Comparison of ENCODE assay signal across 12 cellular contexts in the genomic region with DNA sequence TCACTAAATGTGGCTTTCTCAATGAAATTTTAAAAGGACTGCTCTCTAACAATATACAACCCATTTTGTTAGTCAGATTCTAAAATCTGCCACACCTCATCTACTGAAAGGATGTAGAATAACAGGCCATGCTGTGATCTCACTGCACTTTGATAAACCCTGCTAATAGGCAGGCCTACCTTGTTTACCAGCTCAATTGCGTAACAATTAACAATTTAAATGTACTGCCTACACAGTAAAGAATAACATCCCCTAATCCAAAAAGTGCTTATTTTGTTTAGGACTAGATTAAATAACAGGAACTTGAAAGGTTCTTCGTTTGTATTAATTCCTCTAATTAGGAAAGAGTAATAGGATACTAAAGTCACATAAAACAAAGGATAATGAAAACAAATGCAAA. TPM values are rescaled to one million over a fixed set of nuclear protein-coding genes. Genes with fewer than 3 reads are reported as not detected.
A peak's percentile ranks its signal among the peaks of the same experiment; 100 is the strongest.
DNase-seq lines count a peak whose midpoint lies in the region; ATAC-seq and TF ChIP-seq lines count a peak whose summit lies in the region.
"Had no signal": no experiment of that assay in that cellular context is flagged by ENCODE, and none has a peak within 500 bp of the region (broad histone marks: within the 10 kb centered on the region; RNA-seq: fewer than 3 reads in every experiment).

No MANE protein-coding gene starts in this region.

- H3K27ac ChIP-seq in CD4-positive, CD25-positive, alpha-beta regulatory T cell (ENCODE audit: insufficient read depth, low read length, poor library complexity, severe bottlenecking), result no peak overlapping the region
- H3K27ac ChIP-seq in GM23338 (ENCODE audit: low read depth) (no peak overlapping the region), iPS-20b (ENCODE audit: low read length) (no peak overlapping the region)
- H3K27ac ChIP-seq: BLaER1 had no signal

- H3K4me3 ChIP-seq in CD4-positive, CD25-positive, alpha-beta regulatory T cell (ENCODE audit: low read depth, low read length), result no peak overlapping the region
- H3K4me3 ChIP-seq in GM23338 (no peak overlapping the region), Loucy (ENCODE audit: low read length, poor library complexity, severe bottlenecking) (peak overlapping the region; percentile 28), iPS-20b (ENCODE audit: low read length) (no peak overlapping the region)
- H3K4me3 ChIP-seq: BLaER1 had no signal

- H3K27me3 Mint-ChIP-seq in CD4-positive, CD25-positive, alpha-beta regulatory T cell, result peaks cover 4% of the 10 kb centered on the region
- H3K27me3 Mint-ChIP-seq in GM23338 (ENCODE audit: insufficient read depth, low read depth, poor library complexity), result peaks cover 5% of the 10 kb centered on the region
- H3K27me3 Mint-ChIP-seq in WTC11 (ENCODE audit: low read depth), result no peaks in the 10 kb centered on the region
- H3K27me3 Mint-ChIP-seq: CD4-positive, alpha-beta T cell had no signal

- peak overlapping the region; percentile 59; the same call in 1 of the 2 replicates for H3K4me2 ChIP-seq in GM23338
- peak overlapping the region; percentile 41 for H3K4me2 ChIP-seq in Loucy (ENCODE audit: low read depth, low read length, poor library complexity, severe bottlenecking)
- H3K4me2 ChIP-seq: BLaER1 had no signal

- H3K4me3 Mint-ChIP-seq in CD4-positive, CD25-positive, alpha-beta regulatory T cell, result no peak overlapping the region
- H3K4me3 Mint-ChIP-seq in GM23338 (no peak overlapping the region), WTC11 (no peak overlapping the region)
- H3K4me3 Mint-ChIP-seq: CD4-positive, alpha-beta T cell had no signal

- peak overlapping the region in 2 of 3 donors; percentile 50 to 76 for H3K27ac Mint-ChIP-seq in CD4-positive, CD25-positive, alpha-beta regulatory T cell
- H3K27ac Mint-ChIP-seq in GM23338 (no peak overlapping the region; the same call in 1 of the 2 replicates), WTC11 (no peak overlapping the region)
- H3K27ac Mint-ChIP-seq: CD4-positive, alpha-beta T cell had no signal

- CTCF ChIA-PET in WTC11 (lab: Charles Lee), result no interaction called here

- 0 out of 2 replicates have a peak, but pooled peaks cover 3% of the 10 kb centered on the region for H4K20me1 ChIP-seq in GM23338 (replicated peaks; ENCODE audit: insufficient read depth)
- H4K20me1 ChIP-seq in Loucy (ENCODE audit: insufficient read depth, low read length, poor library complexity, severe bottlenecking), result peaks cover 37% of the 10 kb centered on the region

- H3K36me3 Mint-ChIP-seq in CD4-positive, CD25-positive, alpha-beta regulatory T cell, result peaks cover 27% of the 10 kb centered on the region
- peaks cover 29% of the 10 kb centered on the region for H3K36me3 Mint-ChIP-seq in GM23338 (ENCODE audit: low read depth)
- H3K36me3 Mint-ChIP-seq in WTC11, result peaks cover 23% of the 10 kb centered on the region

- no peak overlapping the region for H2AFZ ChIP-seq in GM23338
- no peak overlapping the region for H2AFZ ChIP-seq in Loucy (ENCODE audit: low read length)

- peaks cover 32% of the 10 kb centered on the region for H3K36me3 ChIP-seq in CD4-positive, CD25-positive, alpha-beta regulatory T cell (ENCODE audit: control insufficient read depth, insufficient read depth, low read length)
- H3K36me3 ChIP-seq in GM23338 (ENCODE audit: insufficient read depth) (no peaks in the 10 kb centered on the region), Loucy (ENCODE audit: insufficient read depth, low read length) (peaks cover 25% of the 10 kb centered on the region; the same call in 1 of the 2 replicates), iPS-20b (ENCODE audit: insufficient read depth, low read depth, low read length) (peaks cover 60% of the 10 kb centered on the region)

- peaks cover 39% of the 10 kb centered on the region for H3K4me1 ChIP-seq in CD4-positive, CD25-positive, alpha-beta regulatory T cell (ENCODE audit: control insufficient read depth, insufficient read depth, low read length, poor library complexity, severe bottlenecking)
- peaks cover 40% of the 10 kb centered on the region for H3K4me1 ChIP-seq in GM23338 (ENCODE audit: insufficient read depth)
- H3K4me1 ChIP-seq in Loucy (ENCODE audit: insufficient read depth, low read length, poor library complexity, severe bottlenecking), result peaks cover 41% of the 10 kb centered on the region
- peaks cover 20% of the 10 kb centered on the region for H3K4me1 ChIP-seq in iPS-20b (ENCODE audit: insufficient read depth, low read length)

- no peak for ATAC-seq in CD4-positive, CD25-positive, alpha-beta regulatory T cell (ENCODE audit: low read depth in 2 of 2)
- no peak for ATAC-seq in GM23338
- ATAC-seq in GM21717 (IDR thresholded peaks at IDR 0.05; ENCODE audit: unreplicated experiment), result no peak
- no peak for ATAC-seq in WTC11
- ATAC-seq: HCT116 had no signal

- H3K9me2 ChIP-seq in GM23338 (ENCODE audit: insufficient read depth), result no peaks in the 10 kb centered on the region
- H3K9me2 ChIP-seq in Loucy (replicated peaks; ENCODE audit: low read depth, low read length), result no peaks in the 10 kb centered on the region

- TF ChIP-seq CTCF in GM23338 (conservative IDR thresholded peaks at IDR 0.05; ENCODE audit: low read depth in 2 of 2) (no peak), Loucy (conservative IDR thresholded peaks at IDR 0.05; ENCODE audit: low read length) (no peak), WTC11 (IDR thresholded peaks at IDR 0.05) (no peak)

- H3K79me2 ChIP-seq in GM23338 (replicated peaks; ENCODE audit: insufficient read depth) (peaks cover 52% of the 10 kb centered on the region), Loucy (ENCODE audit: insufficient read depth, low read length) (peaks cover 61% of the 10 kb centered on the region)

- H3K9me3 ChIP-seq in CD4-positive, CD25-positive, alpha-beta regulatory T cell (ENCODE audit: control insufficient read depth in 2 of 2, low read length in 2 of 2), result no peaks in the 10 kb centered on the region
- H3K9me3 ChIP-seq in Loucy (ENCODE audit: insufficient read depth, low read depth, low read length), result no peaks in the 10 kb centered on the region
- H3K9me3 ChIP-seq in iPS-20b (ENCODE audit: insufficient read depth, low read depth, low read length), result no peaks in the 10 kb centered on the region
- H3K9me3 ChIP-seq: BLaER1 had no signal

- no peaks in the 10 kb centered on the region for H3K27me3 ChIP-seq in CD4-positive, CD25-positive, alpha-beta regulatory T cell (ENCODE audit: control insufficient read depth, insufficient read depth, low read length)
- H3K27me3 ChIP-seq in GM23338 (ENCODE audit: insufficient read depth) (no peaks in the 10 kb centered on the region), Loucy (ENCODE audit: insufficient read depth, low read length, poor library complexity, severe bottlenecking) (no peaks in the 10 kb centered on the region), iPS-20b (ENCODE audit: insufficient read depth, low read length) (no peaks in the 10 kb centered on the region)
- H3K27me3 ChIP-seq: BLaER1 had no signal

- POLR2A ChIA-PET in WTC11 (lab: Charles Lee), result interaction anchor here (0.6 kb wide), 1 partner anchor 522 kb away, joined by 3 read pairs; no protein-coding TSS in a partner anchor

- H3F3A ChIP-seq in GM23338 (replicated peaks; ENCODE audit: low read depth), result no peaks in the 10 kb centered on the region
- H3F3A ChIP-seq in Loucy (ENCODE audit: low read depth), result peaks cover 5% of the 10 kb centered on the region; the same call in 1 of the 2 replicates

- peaks cover 29 to 54% (median 37%) of the 10 kb centered on the region in 4 donors for H3K4me1 Mint-ChIP-seq in CD4-positive, CD25-positive, alpha-beta regulatory T cell
- H3K4me1 Mint-ChIP-seq in GM23338 (peaks cover 45% of the 10 kb centered on the region), WTC11 (peaks cover 45% of the 10 kb centered on the region)

- DNase-seq in CD4-positive, CD25-positive, alpha-beta regulatory T cell, result no peak
- DNase-seq in GM23338 (ENCODE audit: low spot score), result no peak
- DNase-seq in EL, result no peak
- DNase-seq in WTC11 (ENCODE audit: low spot score), result no peak
- DNase-seq: CD4-positive, alpha-beta T cell; DMS79; Karpas-422 had no signal

- H3K9ac ChIP-seq in Loucy (ENCODE audit: low read depth, low read length, poor library complexity, severe bottlenecking) (no peak overlapping the region), iPS-20b (ENCODE audit: low read depth, low read length) (0 out of 2 replicates have a peak overlapping the region, but pooled peaks have one; percentile 5)
- H3K9ac ChIP-seq: BLaER1 had no signal

- H3K9me3 Mint-ChIP-seq in CD4-positive, CD25-positive, alpha-beta regulatory T cell, result no peaks in the 10 kb centered on the region
- H3K9me3 Mint-ChIP-seq in GM23338 (no peaks in the 10 kb centered on the region), WTC11 (no peaks in the 10 kb centered on the region)
- H3K9me3 Mint-ChIP-seq: CD4-positive, alpha-beta T cell had no signal

TF ChIP-seq in GM23338, 12 proteins besides CTCF, POLR2A, EP300 and RAD21 (continues in another document):
- TF ChIP-seq STAT1 (IDR thresholded peaks at IDR 0.05; ENCODE audit: unreplicated experiment), result no peak
- no peak for TF ChIP-seq JUNB (IDR thresholded peaks at IDR 0.05; ENCODE audit: unreplicated experiment)

TF ChIP-seq in WTC11, 78 proteins besides CTCF, POLR2A, EP300 and RAD21 (continues in another document):
- no peak for TF ChIP-seq TEAD4 (CRISPR knock-in tag; IDR thresholded peaks at IDR 0.05)
- TF ChIP-seq RELA (CRISPR knock-in tag; IDR thresholded peaks at IDR 0.05; ENCODE audit: borderline replicate concordance), result no peak
- TF ChIP-seq, protein P1, sequence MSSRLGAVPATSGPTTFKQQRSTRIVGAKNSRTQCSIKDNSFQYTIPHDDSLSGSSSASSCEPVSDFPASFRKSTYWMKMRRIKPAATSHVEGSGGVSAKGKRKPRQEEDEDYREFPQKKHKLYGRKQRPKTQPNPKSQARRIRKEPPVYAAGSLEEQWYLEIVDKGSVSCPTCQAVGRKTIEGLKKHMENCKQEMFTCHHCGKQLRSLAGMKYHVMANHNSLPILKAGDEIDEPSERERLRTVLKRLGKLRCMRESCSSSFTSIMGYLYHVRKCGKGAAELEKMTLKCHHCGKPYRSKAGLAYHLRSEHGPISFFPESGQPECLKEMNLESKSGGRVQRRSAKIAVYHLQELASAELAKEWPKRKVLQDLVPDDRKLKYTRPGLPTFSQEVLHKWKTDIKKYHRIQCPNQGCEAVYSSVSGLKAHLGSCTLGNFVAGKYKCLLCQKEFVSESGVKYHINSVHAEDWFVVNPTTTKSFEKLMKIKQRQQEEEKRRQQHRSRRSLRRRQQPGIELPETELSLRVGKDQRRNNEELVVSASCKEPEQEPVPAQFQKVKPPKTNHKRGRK (CRISPR knock-in tag; IDR thresholded peaks at IDR 0.05; ENCODE audit: borderline replicate concordance), result no peak
- no peak for TF ChIP-seq RORB (CRISPR knock-in tag; IDR thresholded peaks at IDR 0.05)

RNA-seq across cellular contexts. Expression of a gene that starts 4.5 kb away (rescaled TPM):
- 53.5 TPM for total RNA-seq in CD4-positive, CD25-positive, alpha-beta regulatory T cell
- polyA plus RNA-seq in CD4-positive, CD25-positive, alpha-beta regulatory T cell, result 100 to 1,000 TPM; 229 to 318 (median 255) TPM
- 141 and 169 TPM in 2 replicates for total RNA-seq in GM23338 (2014; rRNA removed; shearing (Covaris generic))
- polyA plus RNA-seq in GM23338 (2016; fragmentation: Nextera tagmentation; extraction: Ambion mirVana), result 288 and 321 TPM in 2 replicates
- 135 to 141 TPM (median 141 TPM) in 3 replicates for total RNA-seq in WTC11 (2021)

Comparison
In these comparisons a context has a peak if more than half of its experiments do, and no peak if none do; other contexts are left out.
1. H3K27ac Mint-ChIP-seq: peak in CD4-positive, CD25-positive, alpha-beta regulatory T cell (2 of 3); none in GM23338 (single experiment) and WTC11 (single experiment).